In genomic region chr6:4322846-4323309, GRCh38 we compare ENCODE assay signal across 20 cellular contexts.
DNase-seq lines count a peak whose midpoint lies in the region; ATAC-seq and TF ChIP-seq lines count a peak whose summit lies in the region.
"Had no signal": no experiment of that assay in that cellular context is flagged by ENCODE, and none has a peak within 500 bp of the region (broad histone marks: within the 10 kb centered on the region; RNA-seq: fewer than 3 reads in every experiment).

No MANE protein-coding gene starts in this region.

- H2AFZ ChIP-seq in hepatocyte: no peak overlapping the region

- H3K79me2 ChIP-seq in hepatocyte: no peaks in the 10 kb centered on the region

- H3K4me3 Mint-ChIP-seq in WTC11: no peak overlapping the region
- H3K4me3 Mint-ChIP-seq: activated CD4-positive, alpha-beta T cell treated with anti-CD3 and anti-CD28 coated beads, Interleukin-2, amount 10 ng/mL, durations not matched to agents 24 days and 14 days; CD4-positive, alpha-beta T cell; natural killer cell treated with Interleukin-12 subunit alpha and Interleukin-12 subunit beta and Interleukin-15 and Interleukin-18, amount 100 ng/mL, for 72 hours; T-helper 1 cell treated with Interleukin-12 subunit alpha and Interleukin-12 subunit beta and Interleukin-4 antibody, amounts not matched to agents 30 μg/mL and 1 μg/mL, for 36 hours had no signal

- H3K36me3 ChIP-seq in hepatocyte (replicated peaks; ENCODE audit: insufficient read depth, low read depth): no peaks in the 10 kb centered on the region
- no peaks in the 10 kb centered on the region for H3K36me3 ChIP-seq in suprapubic skin

- H3K4me1 ChIP-seq in hepatocyte (ENCODE audit: insufficient read depth) (peaks cover 32% of the 10 kb centered on the region), suprapubic skin (peaks cover 52% of the 10 kb centered on the region)

- DNase-seq in DMS 273 (lab: John Stamatoyannopoulos, UW; ENCODE audit: unreplicated experiment) (peak; percentile 8), DMS 273 treated with DMSO at 0.1 percent for 48 hours (lab: John Stamatoyannopoulos, UW) (no peak), WTC11 (ENCODE audit: low spot score) (no peak), hepatocyte (ENCODE audit: low spot score) (no peak), suprapubic skin (ENCODE audit: low spot score in 2 of 2) (no peak), NCI-H128 (lab: John Stamatoyannopoulos, UW; ENCODE audit: unreplicated experiment) (no peak)
- DNase-seq: activated T-cell treated with anti-CD3 and anti-CD28 coated beads, Interleukin-2, amount 50 U/mL, for 48 hours; CD4-positive, alpha-beta T cell; effector memory CD4-positive, alpha-beta T cell; glutamatergic neuron; NCI-H1092; NCI-H345 had no signal

- WGBS in hepatocyte (ENCODE audit: low lambda C conversion rate, missing lambda C conversion rate): 65% methylated on average over 1 of the region's 1 CpG
- WGBS in suprapubic skin: 61% methylated on average over 1 of the region's 1 CpG

- no peak for TF ChIP-seq EP300 in suprapubic skin (IDR thresholded peaks at IDR 0.05)

- no peaks in the 10 kb centered on the region for H3K9me3 ChIP-seq in hepatocyte (ENCODE audit: low read depth)
- H3K9me3 ChIP-seq in suprapubic skin: no peaks in the 10 kb centered on the region

- peaks cover 4% of the 10 kb centered on the region; the same call in 1 of the 2 replicates for H3K27me3 Mint-ChIP-seq in WTC11 (ENCODE audit: low read depth)

- no peaks in the 10 kb centered on the region for H3K36me3 Mint-ChIP-seq in WTC11
- H3K36me3 Mint-ChIP-seq: natural killer cell treated with Interleukin-12 subunit alpha and Interleukin-12 subunit beta and Interleukin-15 and Interleukin-18, amount 100 ng/mL, for 72 hours had no signal

- no peaks in the 10 kb centered on the region for H3K9me2 ChIP-seq in hepatocyte (replicated peaks; ENCODE audit: insufficient read depth)

- H3K27ac Mint-ChIP-seq in WTC11: no peak overlapping the region
- H3K27ac Mint-ChIP-seq: activated CD4-positive, alpha-beta T cell treated with anti-CD3 and anti-CD28 coated beads, Interleukin-2, amount 10 ng/mL, durations not matched to agents 24 days and 14 days; CD4-positive, alpha-beta T cell; natural killer cell treated with Interleukin-12 subunit alpha and Interleukin-12 subunit beta and Interleukin-15 and Interleukin-18, amount 100 ng/mL, for 72 hours; T-helper 1 cell treated with Interleukin-12 subunit alpha and Interleukin-12 subunit beta and Interleukin-4 antibody, amounts not matched to agents 30 μg/mL and 1 μg/mL, for 36 hours had no signal

- no peaks in the 10 kb centered on the region for H4K20me1 ChIP-seq in hepatocyte (ENCODE audit: insufficient read depth, poor library complexity, severe bottlenecking)

- H3K27me3 ChIP-seq in hepatocyte (no peaks in the 10 kb centered on the region), suprapubic skin (no peaks in the 10 kb centered on the region)

- CTCF ChIA-PET in WTC11 (lab: Charles Lee): no interaction called here

- no peaks in the 10 kb centered on the region for H3K9me3 Mint-ChIP-seq in WTC11
- H3K9me3 Mint-ChIP-seq: activated CD4-positive, alpha-beta T cell treated with anti-CD3 and anti-CD28 coated beads, Interleukin-2, amount 10 ng/mL, durations not matched to agents 24 days and 14 days; CD4-positive, alpha-beta T cell; natural killer cell treated with Interleukin-12 subunit alpha and Interleukin-12 subunit beta and Interleukin-15 and Interleukin-18, amount 100 ng/mL, for 72 hours; T-helper 1 cell treated with Interleukin-12 subunit alpha and Interleukin-12 subunit beta and Interleukin-4 antibody, amounts not matched to agents 30 μg/mL and 1 μg/mL, for 36 hours had no signal

- TF ChIP-seq CTCF in WTC11 (IDR thresholded peaks at IDR 0.05): no peak
- no peak for TF ChIP-seq CTCF in hepatocyte (IDR thresholded peaks at IDR 0.05; ENCODE audit: poor library complexity)
- no peak for TF ChIP-seq CTCF in suprapubic skin (IDR thresholded peaks at IDR 0.05)

- no peak for TF ChIP-seq POLR2A in suprapubic skin (IDR thresholded peaks at IDR 0.05)

- no peak overlapping the region for H3K4me2 ChIP-seq in hepatocyte

- H3K4me3 ChIP-seq in hepatocyte (no peak overlapping the region), suprapubic skin (no peak overlapping the region)
- H3K4me3 ChIP-seq: skin epidermis had no signal

- H3K4me1 Mint-ChIP-seq in WTC11: peaks cover 39% of the 10 kb centered on the region
- H3K4me1 Mint-ChIP-seq: activated CD4-positive, alpha-beta T cell treated with anti-CD3 and anti-CD28 coated beads, Interleukin-2, amount 10 ng/mL, durations not matched to agents 24 days and 14 days had no signal

- peak overlapping the region; percentile 9 for H3K27ac ChIP-seq in hepatocyte
- H3K27ac ChIP-seq in suprapubic skin: peak overlapping the region; percentile 57
- H3K27ac ChIP-seq: 22Rv1 had no signal

- POLR2A ChIA-PET in WTC11 (lab: Charles Lee): no interaction called here

- no peak for ATAC-seq in WTC11
- ATAC-seq in GM19395 (IDR thresholded peaks at IDR 0.05; ENCODE audit: unreplicated experiment): no peak
- no peak for ATAC-seq in HG03354 (IDR thresholded peaks at IDR 0.05; ENCODE audit: poor library complexity, severe bottlenecking, unreplicated experiment)
- ATAC-seq: left lobe of liver; natural killer cell treated with Interleukin-12 subunit alpha and Interleukin-12 subunit beta and Interleukin-15 and Interleukin-18, amount 100 ng/mL, for 72 hours had no signal

TF ChIP-seq in WTC11, 78 proteins besides CTCF, POLR2A, EP300 and RAD21:
- TF ChIP-seq, protein P1, sequence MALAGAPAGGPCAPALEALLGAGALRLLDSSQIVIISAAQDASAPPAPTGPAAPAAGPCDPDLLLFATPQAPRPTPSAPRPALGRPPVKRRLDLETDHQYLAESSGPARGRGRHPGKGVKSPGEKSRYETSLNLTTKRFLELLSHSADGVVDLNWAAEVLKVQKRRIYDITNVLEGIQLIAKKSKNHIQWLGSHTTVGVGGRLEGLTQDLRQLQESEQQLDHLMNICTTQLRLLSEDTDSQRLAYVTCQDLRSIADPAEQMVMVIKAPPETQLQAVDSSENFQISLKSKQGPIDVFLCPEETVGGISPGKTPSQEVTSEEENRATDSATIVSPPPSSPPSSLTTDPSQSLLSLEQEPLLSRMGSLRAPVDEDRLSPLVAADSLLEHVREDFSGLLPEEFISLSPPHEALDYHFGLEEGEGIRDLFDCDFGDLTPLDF (CRISPR knock-in tag; IDR thresholded peaks at IDR 0.05): no peak
- TF ChIP-seq, protein P2, sequence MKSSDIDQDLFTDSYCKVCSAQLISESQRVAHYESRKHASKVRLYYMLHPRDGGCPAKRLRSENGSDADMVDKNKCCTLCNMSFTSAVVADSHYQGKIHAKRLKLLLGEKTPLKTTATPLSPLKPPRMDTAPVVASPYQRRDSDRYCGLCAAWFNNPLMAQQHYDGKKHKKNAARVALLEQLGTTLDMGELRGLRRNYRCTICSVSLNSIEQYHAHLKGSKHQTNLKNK (CRISPR knock-in tag; IDR thresholded peaks at IDR 0.05): no peak
- TF ChIP-seq ZNF121 (CRISPR knock-in tag; IDR thresholded peaks at IDR 0.05): 0 out of 2 replicates have a peak, but pooled peaks have one; percentile 47
